Comparison of ENCODE assay signal across 1 cellular context in genomic region chr4:40056722-40057539, GRCh38.
A peak's percentile ranks its signal among the peaks of the same experiment; 100 is the strongest.
TF ChIP-seq lines count a peak whose summit lies in the region.

N4BP2 (plus strand) TSS chr4:40056850; CDS start chr4:40097341, 40,491 bp downstream.

TF ChIP-seq in HepG2, 621 proteins besides CTCF, POLR2A, EP300 and RAD21 (continued from another document and continues in another):
- TF ChIP-seq ZBTB37 (CRISPR knock-in tag; IDR thresholded peaks at IDR 0.05), result no peak
- TF ChIP-seq TCF7 (IDR thresholded peaks at IDR 0.05; ENCODE audit: low read depth), result no peak
- TF ChIP-seq RBFOX2 (IDR thresholded peaks at IDR 0.05; ENCODE audit: low read depth, low read length), result peak; percentile 92
- peak; percentile 50; the same call in 1 of the 2 replicates for TF ChIP-seq ZNF552 (CRISPR knock-in tag; IDR thresholded peaks at IDR 0.05; ENCODE audit: borderline replicate concordance)
- TF ChIP-seq ZNF724P (CRISPR knock-in tag; IDR thresholded peaks at IDR 0.05; ENCODE audit: borderline replicate concordance), result no peak; the same call in 1 of the 2 replicates
- no peak; the same call in 1 of the 2 replicates for TF ChIP-seq ZNF543 (CRISPR knock-in tag; IDR thresholded peaks at IDR 0.05)
- TF ChIP-seq, protein P1, sequence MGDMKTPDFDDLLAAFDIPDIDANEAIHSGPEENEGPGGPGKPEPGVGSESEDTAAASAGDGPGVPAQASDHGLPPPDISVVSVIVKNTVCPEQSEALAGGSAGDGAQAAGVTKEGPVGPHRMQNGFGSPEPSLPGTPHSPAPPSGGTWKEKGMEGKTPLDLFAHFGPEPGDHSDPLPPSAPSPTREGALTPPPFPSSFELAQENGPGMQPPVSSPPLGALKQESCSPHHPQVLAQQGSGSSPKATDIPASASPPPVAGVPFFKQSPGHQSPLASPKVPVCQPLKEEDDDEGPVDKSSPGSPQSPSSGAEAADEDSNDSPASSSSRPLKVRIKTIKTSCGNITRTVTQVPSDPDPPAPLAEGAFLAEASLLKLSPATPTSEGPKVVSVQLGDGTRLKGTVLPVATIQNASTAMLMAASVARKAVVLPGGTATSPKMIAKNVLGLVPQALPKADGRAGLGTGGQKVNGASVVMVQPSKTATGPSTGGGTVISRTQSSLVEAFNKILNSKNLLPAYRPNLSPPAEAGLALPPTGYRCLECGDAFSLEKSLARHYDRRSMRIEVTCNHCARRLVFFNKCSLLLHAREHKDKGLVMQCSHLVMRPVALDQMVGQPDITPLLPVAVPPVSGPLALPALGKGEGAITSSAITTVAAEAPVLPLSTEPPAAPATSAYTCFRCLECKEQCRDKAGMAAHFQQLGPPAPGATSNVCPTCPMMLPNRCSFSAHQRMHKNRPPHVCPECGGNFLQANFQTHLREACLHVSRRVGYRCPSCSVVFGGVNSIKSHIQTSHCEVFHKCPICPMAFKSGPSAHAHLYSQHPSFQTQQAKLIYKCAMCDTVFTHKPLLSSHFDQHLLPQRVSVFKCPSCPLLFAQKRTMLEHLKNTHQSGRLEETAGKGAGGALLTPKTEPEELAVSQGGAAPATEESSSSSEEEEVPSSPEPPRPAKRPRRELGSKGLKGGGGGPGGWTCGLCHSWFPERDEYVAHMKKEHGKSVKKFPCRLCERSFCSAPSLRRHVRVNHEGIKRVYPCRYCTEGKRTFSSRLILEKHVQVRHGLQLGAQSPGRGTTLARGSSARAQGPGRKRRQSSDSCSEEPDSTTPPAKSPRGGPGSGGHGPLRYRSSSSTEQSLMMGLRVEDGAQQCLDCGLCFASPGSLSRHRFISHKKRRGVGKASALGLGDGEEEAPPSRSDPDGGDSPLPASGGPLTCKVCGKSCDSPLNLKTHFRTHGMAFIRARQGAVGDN (CRISPR knock-in tag; IDR thresholded peaks at IDR 0.05), result peak; percentile 87
- TF ChIP-seq TSC22D2 (CRISPR knock-in tag; IDR thresholded peaks at IDR 0.05; ENCODE audit: borderline replicate concordance), result no peak
- TF ChIP-seq REPIN1 (CRISPR knock-in tag; IDR thresholded peaks at IDR 0.05; ENCODE audit: borderline replicate concordance, low read depth), result peak; percentile 96
- no peak; the same call in 1 of the 2 replicates for TF ChIP-seq POGZ (CRISPR knock-in tag; IDR thresholded peaks at IDR 0.05)
- TF ChIP-seq, protein P2, sequence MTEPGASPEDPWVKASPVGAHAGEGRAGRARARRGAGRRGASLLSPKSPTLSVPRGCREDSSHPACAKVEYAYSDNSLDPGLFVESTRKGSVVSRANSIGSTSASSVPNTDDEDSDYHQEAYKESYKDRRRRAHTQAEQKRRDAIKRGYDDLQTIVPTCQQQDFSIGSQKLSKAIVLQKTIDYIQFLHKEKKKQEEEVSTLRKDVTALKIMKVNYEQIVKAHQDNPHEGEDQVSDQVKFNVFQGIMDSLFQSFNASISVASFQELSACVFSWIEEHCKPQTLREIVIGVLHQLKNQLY (CRISPR knock-in tag; IDR thresholded peaks at IDR 0.05), result no peak
- TF ChIP-seq SIN3B (IDR thresholded peaks at IDR 0.05; ENCODE audit: low read length), result no peak
- no peak for TF ChIP-seq ZNF530 (CRISPR knock-in tag; IDR thresholded peaks at IDR 0.05; ENCODE audit: low read depth)
- TF ChIP-seq, protein P3, sequence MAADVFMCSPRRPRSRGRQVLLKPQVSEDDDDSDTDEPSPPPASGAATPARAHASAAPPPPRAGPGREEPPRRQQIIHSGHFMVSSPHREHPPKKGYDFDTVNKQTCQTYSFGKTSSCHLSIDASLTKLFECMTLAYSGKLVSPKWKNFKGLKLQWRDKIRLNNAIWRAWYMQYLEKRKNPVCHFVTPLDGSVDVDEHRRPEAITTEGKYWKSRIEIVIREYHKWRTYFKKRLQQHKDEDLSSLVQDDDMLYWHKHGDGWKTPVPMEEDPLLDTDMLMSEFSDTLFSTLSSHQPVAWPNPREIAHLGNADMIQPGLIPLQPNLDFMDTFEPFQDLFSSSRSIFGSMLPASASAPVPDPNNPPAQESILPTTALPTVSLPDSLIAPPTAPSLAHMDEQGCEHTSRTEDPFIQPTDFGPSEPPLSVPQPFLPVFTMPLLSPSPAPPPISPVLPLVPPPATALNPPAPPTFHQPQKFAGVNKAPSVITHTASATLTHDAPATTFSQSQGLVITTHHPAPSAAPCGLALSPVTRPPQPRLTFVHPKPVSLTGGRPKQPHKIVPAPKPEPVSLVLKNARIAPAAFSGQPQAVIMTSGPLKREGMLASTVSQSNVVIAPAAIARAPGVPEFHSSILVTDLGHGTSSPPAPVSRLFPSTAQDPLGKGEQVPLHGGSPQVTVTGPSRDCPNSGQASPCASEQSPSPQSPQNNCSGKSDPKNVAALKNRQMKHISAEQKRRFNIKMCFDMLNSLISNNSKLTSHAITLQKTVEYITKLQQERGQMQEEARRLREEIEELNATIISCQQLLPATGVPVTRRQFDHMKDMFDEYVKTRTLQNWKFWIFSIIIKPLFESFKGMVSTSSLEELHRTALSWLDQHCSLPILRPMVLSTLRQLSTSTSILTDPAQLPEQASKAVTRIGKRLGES (CRISPR knock-in tag; IDR thresholded peaks at IDR 0.05; ENCODE audit: borderline replicate concordance), result peak; percentile 33; the same call in 1 of the 2 replicates
- no peak for TF ChIP-seq ZNF274 (CRISPR knock-in tag; IDR thresholded peaks at IDR 0.05)
- peak; percentile 89; the same call in 1 of the 2 replicates for TF ChIP-seq ZNF776 (CRISPR knock-in tag; IDR thresholded peaks at IDR 0.05)
- TF ChIP-seq EED (CRISPR knock-in tag; IDR thresholded peaks at IDR 0.05), result 0 out of 2 replicates have a peak, but pooled peaks have one; percentile 18
- TF ChIP-seq ZZZ3 (CRISPR knock-in tag; IDR thresholded peaks at IDR 0.05; ENCODE audit: borderline replicate concordance), result 0 out of 2 replicates have a peak, but pooled peaks have one; percentile 22
- TF ChIP-seq CCAR2 (optimal IDR thresholded peaks at IDR 0.05; ENCODE audit: low read depth, low read length), result no peak
- TF ChIP-seq NFIB (CRISPR knock-in tag; IDR thresholded peaks at IDR 0.05; ENCODE audit: borderline replicate concordance), result no peak
- 0 out of 2 replicates have a peak, but pooled peaks have one; percentile 48 for TF ChIP-seq CREB3 (CRISPR knock-in tag; IDR thresholded peaks at IDR 0.05)
- TF ChIP-seq ELF3 (CRISPR knock-in tag; IDR thresholded peaks at IDR 0.05), result peak; percentile 21
- TF ChIP-seq, protein P4, sequence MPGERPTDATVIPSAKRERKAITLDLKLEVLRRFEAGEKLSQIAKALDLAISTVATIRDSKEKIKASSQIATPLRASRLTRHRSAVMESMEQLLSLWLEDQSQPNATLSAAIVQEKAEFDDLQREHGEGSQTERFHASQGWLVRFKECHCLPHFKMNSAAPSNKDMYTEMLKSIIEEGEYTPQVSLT (CRISPR knock-in tag; IDR thresholded peaks at IDR 0.05; ENCODE audit: borderline replicate concordance, low read depth), result no peak
- TF ChIP-seq HNF1B (CRISPR knock-in tag; IDR thresholded peaks at IDR 0.05), result no peak; the same call in 1 of the 2 replicates
- TF ChIP-seq ZNF496 (CRISPR knock-in tag; IDR thresholded peaks at IDR 0.05; ENCODE audit: insufficient replicate concordance), result no peak
- no peak for TF ChIP-seq GABPA (IDR thresholded peaks at IDR 0.05; ENCODE audit: low read depth, low read length)
- 0 out of 2 replicates have a peak, but pooled peaks have one; percentile 8 for TF ChIP-seq GABPA (CRISPR knock-in tag; IDR thresholded peaks at IDR 0.05; ENCODE audit: low read depth)
- TF ChIP-seq ZBTB7A (CRISPR knock-in tag; IDR thresholded peaks at IDR 0.05), result peak; percentile 99
- TF ChIP-seq, protein P5, sequence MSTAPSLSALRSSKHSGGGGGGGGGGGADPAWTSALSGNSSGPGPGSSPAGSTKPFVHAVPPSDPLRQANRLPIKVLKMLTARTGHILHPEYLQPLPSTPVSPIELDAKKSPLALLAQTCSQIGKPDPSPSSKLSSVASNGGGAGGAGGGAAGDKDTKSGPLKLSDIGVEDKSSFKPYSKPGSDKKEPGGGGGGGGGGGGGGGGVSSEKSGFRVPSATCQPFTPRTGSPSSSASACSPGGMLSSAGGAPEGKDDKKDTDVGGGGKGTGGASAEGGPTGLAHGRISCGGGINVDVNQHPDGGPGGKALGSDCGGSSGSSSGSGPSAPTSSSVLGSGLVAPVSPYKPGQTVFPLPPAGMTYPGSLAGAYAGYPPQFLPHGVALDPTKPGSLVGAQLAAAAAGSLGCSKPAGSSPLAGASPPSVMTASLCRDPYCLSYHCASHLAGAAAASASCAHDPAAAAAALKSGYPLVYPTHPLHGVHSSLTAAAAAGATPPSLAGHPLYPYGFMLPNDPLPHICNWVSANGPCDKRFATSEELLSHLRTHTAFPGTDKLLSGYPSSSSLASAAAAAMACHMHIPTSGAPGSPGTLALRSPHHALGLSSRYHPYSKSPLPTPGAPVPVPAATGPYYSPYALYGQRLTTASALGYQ (CRISPR knock-in tag; IDR thresholded peaks at IDR 0.05), result no peak; the same call in 1 of the 2 replicates
- no peak for TF ChIP-seq SOX6 (IDR thresholded peaks at IDR 0.05)
- peak; percentile 37; the same call in 1 of the 2 replicates for TF ChIP-seq SOX6 (CRISPR knock-in tag; IDR thresholded peaks at IDR 0.05)
- TF ChIP-seq, protein P6, sequence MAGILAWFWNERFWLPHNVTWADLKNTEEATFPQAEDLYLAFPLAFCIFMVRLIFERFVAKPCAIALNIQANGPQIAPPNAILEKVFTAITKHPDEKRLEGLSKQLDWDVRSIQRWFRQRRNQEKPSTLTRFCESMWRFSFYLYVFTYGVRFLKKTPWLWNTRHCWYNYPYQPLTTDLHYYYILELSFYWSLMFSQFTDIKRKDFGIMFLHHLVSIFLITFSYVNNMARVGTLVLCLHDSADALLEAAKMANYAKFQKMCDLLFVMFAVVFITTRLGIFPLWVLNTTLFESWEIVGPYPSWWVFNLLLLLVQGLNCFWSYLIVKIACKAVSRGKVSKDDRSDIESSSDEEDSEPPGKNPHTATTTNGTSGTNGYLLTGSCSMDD (CRISPR knock-in tag; IDR thresholded peaks at IDR 0.05), result no peak
- TF ChIP-seq ZNF709 (CRISPR knock-in tag; IDR thresholded peaks at IDR 0.05), result peak; percentile 88; the same call in 1 of the 2 replicates
- TF ChIP-seq ATM (IDR thresholded peaks at IDR 0.05; ENCODE audit: borderline replicate concordance), result no peak
- no peak; the same call in 1 of the 2 replicates for TF ChIP-seq ZNF704 (CRISPR knock-in tag; IDR thresholded peaks at IDR 0.05; ENCODE audit: borderline replicate concordance)
- no peak for TF ChIP-seq ZNF20 (CRISPR knock-in tag; IDR thresholded peaks at IDR 0.05)
- peak; percentile 78 for TF ChIP-seq NR2F6 (IDR thresholded peaks at IDR 0.05)
- TF ChIP-seq NR2F6 (CRISPR knock-in tag; IDR thresholded peaks at IDR 0.05), result 0 out of 2 replicates have a peak, but pooled peaks have one; percentile 25
- peak; percentile 84; the same call in 1 of the 2 replicates for TF ChIP-seq ISX (CRISPR knock-in tag; conservative IDR thresholded peaks at IDR 0.05)
- TF ChIP-seq ZNF589 (CRISPR knock-in tag; conservative IDR thresholded peaks at IDR 0.05), result peak; percentile 88
- peak; percentile 88 for TF ChIP-seq HES4 (CRISPR knock-in tag; IDR thresholded peaks at IDR 0.05; ENCODE audit: borderline replicate concordance)
- TF ChIP-seq NR3C1 (CRISPR knock-in tag; IDR thresholded peaks at IDR 0.05), result no peak
- TF ChIP-seq RORA (CRISPR knock-in tag; IDR thresholded peaks at IDR 0.05), result no peak
- TF ChIP-seq ZNF460 (CRISPR knock-in tag; IDR thresholded peaks at IDR 0.05; ENCODE audit: borderline replicate concordance), result no peak
- TF ChIP-seq ZNF660 (CRISPR knock-in tag; IDR thresholded peaks at IDR 0.05; ENCODE audit: borderline replicate concordance, low read depth), result no peak
- no peak for TF ChIP-seq BCL6 (CRISPR knock-in tag; IDR thresholded peaks at IDR 0.05)
- TF ChIP-seq PHF20 (CRISPR knock-in tag; IDR thresholded peaks at IDR 0.05), result peak; percentile 15; the same call in 1 of the 2 replicates
- no peak for TF ChIP-seq CENPX (CRISPR knock-in tag; IDR thresholded peaks at IDR 0.05)
- TF ChIP-seq ZFY (CRISPR knock-in tag; IDR thresholded peaks at IDR 0.05), result peak; percentile 77
- TF ChIP-seq MED8 (CRISPR knock-in tag; IDR thresholded peaks at IDR 0.05; ENCODE audit: insufficient replicate concordance), result no peak
- no peak for TF ChIP-seq RARG (CRISPR knock-in tag; IDR thresholded peaks at IDR 0.05; ENCODE audit: low read depth)
- TF ChIP-seq ZNF292 (CRISPR knock-in tag; IDR thresholded peaks at IDR 0.05; ENCODE audit: borderline replicate concordance, low read depth), result no peak
- peak; percentile 88; the same call in 1 of the 2 replicates for TF ChIP-seq ZNF879 (CRISPR knock-in tag; IDR thresholded peaks at IDR 0.05)
- TF ChIP-seq PHB2 (IDR thresholded peaks at IDR 0.05; ENCODE audit: partially characterized antibody), result no peak
- TF ChIP-seq NFYC (CRISPR knock-in tag; IDR thresholded peaks at IDR 0.05), result peak; percentile 39; the same call in 1 of the 2 replicates
